ENCODE assay signal across 22 cellular contexts in genomic region chr20:59958123-59958522, GRCh38. TPM values are rescaled to one million over a fixed set of nuclear protein-coding genes. Genes with fewer than 3 reads are reported as not detected.
A peak's percentile ranks its signal among the peaks of the same experiment; 100 is the strongest.
DNase-seq lines count a peak whose midpoint lies in the region; ATAC-seq, FAIRE-seq and TF ChIP-seq lines count a peak whose summit lies in the region.
"Had no signal": no experiment of that assay in that cellular context is flagged by ENCODE, and none has a peak within 500 bp of the region (broad histone marks: within the 10 kb centered on the region; RNA-seq: fewer than 3 reads in every experiment).

Gene CDH26, plus strand, starts transcription at chr20:59958423. Its CDS starts 304 bp downstream, at chr20:59958727.

- no peak within 1 kb of the TSS for H3K23ac ChIP-seq in H1 (ENCODE audit: insufficient read length)

- TF ChIP-seq CTCF in H1 (IDR thresholded peaks at IDR 0.05; ENCODE audit: control extremely low read depth in 1 of 3, insufficient read depth in 1 of 3, low read depth in 1 of 3, low read length in 3 of 3) (no peak), type B pancreatic cell (conservative IDR thresholded peaks at IDR 0.05) (no peak)

- no peak for FAIRE-seq in H1 (lab: Jason Lieb, UNC)
- FAIRE-seq: A204.1 had no signal

- no peaks in the 10 kb centered on the region for H3K27me3 Mint-ChIP-seq in type B pancreatic cell
- no peaks in the 10 kb centered on the region for H3K27me3 Mint-ChIP-seq in activated T-cell treated with anti-CD3 and anti-CD28 coated beads, Interleukin-2, amount 50 U/mL, for 72 hours (ENCODE audit: low read depth)
- H3K27me3 Mint-ChIP-seq: CD4-positive, alpha-beta T cell had no signal

- no peak within 1 kb of the TSS for H3K9ac ChIP-seq in H1 (replicated peaks in 1 of 4; ENCODE audit: extremely low read depth in 1 of 4, low read depth in 3 of 4, low read length in 3 of 4)
- H3K9ac ChIP-seq: KMS-11 had no signal

- no peak within 1 kb of the TSS for H3K4ac ChIP-seq in H1 (replicated peaks; ENCODE audit: insufficient read length, low read depth, low read length)

- ATAC-seq in activated T-cell treated with anti-CD3 and anti-CD28 coated beads, Interleukin-2, amount 50 U/mL, for 72 hours (replicated peaks in 1 of 2) = no peak
- no peak for ATAC-seq in HG03139 (IDR thresholded peaks at IDR 0.05; ENCODE audit: unreplicated experiment)

- WGBS in H1 (ENCODE audit: extremely low coverage in 1 of 2, insufficient coverage in 1 of 2, insufficient read length in 1 of 2, insufficient replicate concordance in 2 of 2, low coverage in 1 of 2, low lambda C conversion rate in 2 of 2, missing lambda C conversion rate in 1 of 2), 2 experiments = 79% methylated on average over 5 of the region's 5 CpGs; no CpG with 5 or more reads in 1 of the 2 experiments

- H3K27ac ChIP-seq in H1 (ENCODE audit: low read depth, low read length) = no peak within 1 kb of the TSS
- H3K27ac ChIP-seq: KMS-11, SK-N-MC had no signal

- no peak within 1 kb of the TSS for H2BK15ac ChIP-seq in H1 (ENCODE audit: low read length)

- H3K27me3 ChIP-seq in H1 (replicated peaks in 1 of 4; ENCODE audit: control insufficient read depth in 3 of 4, extremely low read depth in 1 of 4, insufficient read depth in 3 of 4, low read length in 3 of 4) = no peaks in the 10 kb centered on the region; a peak in 2 of 7 replicates

- no peak within 1 kb of the TSS for H2BK5ac ChIP-seq in H1 (ENCODE audit: low read depth, low read length)

- H2AK5ac ChIP-seq in H1 (ENCODE audit: low read depth, low read length) = no peak within 1 kb of the TSS

- no peak within 1 kb of the TSS for H2BK12ac ChIP-seq in H1 (ENCODE audit: low read depth, low read length)

- H3K79me1 ChIP-seq in H1 (ENCODE audit: low read depth, low read length) = no peaks in the 10 kb centered on the region

- TF ChIP-seq EP300 in H1 (IDR thresholded peaks at IDR 0.05; ENCODE audit: borderline replicate concordance in 1 of 2, low read depth in 2 of 2, low read length in 2 of 2) = no peak

- CTCF ChIA-PET in H1 (lab: Charles Lee; ENCODE audit: partially characterized antibody) = interaction anchor here (1.2 to 1.5 kb wide), 4 partner anchors 8 to 98 kb away, joined by 4 to 5 read pairs (median 5); partner anchors contain the start of gene SYCP2

- no peak within 1 kb of the TSS for H4K5ac ChIP-seq in H1 (ENCODE audit: insufficient read length, low read depth, low read length)

- no peak within 1 kb of the TSS for H3K18ac ChIP-seq in H1 (ENCODE audit: extremely low read depth, low read length)

- H3K4me3 Mint-ChIP-seq in type B pancreatic cell = peak within 1 kb of the TSS; percentile 77
- no peak within 1 kb of the TSS for H3K4me3 Mint-ChIP-seq in activated T-cell treated with anti-CD3 and anti-CD28 coated beads, Interleukin-2, amount 50 U/mL, for 72 hours
- H3K4me3 Mint-ChIP-seq: CD4-positive, alpha-beta T cell had no signal

- no peak within 1 kb of the TSS for H3K14ac ChIP-seq in H1 (ENCODE audit: insufficient read length)

- H2AFZ ChIP-seq in H1 (ENCODE audit: low read length) = peak within 1 kb of the TSS; percentile 81; the same call in 1 of the 2 replicates

- no peak for TF ChIP-seq POLR2A in H1 (IDR thresholded peaks at IDR 0.05; ENCODE audit: control extremely low read depth in 1 of 2, low read depth in 2 of 2, low read length in 2 of 2)

- H4K20me1 ChIP-seq in H1 (replicated peaks in 1 of 2; ENCODE audit: control insufficient read depth in 1 of 2, insufficient read depth in 2 of 2, low read length in 2 of 2) = no peaks in the 10 kb centered on the region

- no peak within 1 kb of the TSS for H3K4me3 ChIP-seq in H1 (ENCODE audit: extremely low read depth in 1 of 4, insufficient read depth in 2 of 4, low read depth in 3 of 4, low read length in 4 of 4)
- H3K4me3 ChIP-seq: SK-N-MC had no signal

- no peak within 1 kb of the TSS for H4K91ac ChIP-seq in H1 (replicated peaks; ENCODE audit: insufficient read length, low read length)

- H3K4me2 ChIP-seq in H1 (ENCODE audit: insufficient read depth in 1 of 2, low read depth in 2 of 2, low read length in 2 of 2) = no peak within 1 kb of the TSS
- H3K4me2 ChIP-seq: KMS-11 had no signal

- H3K4me1 ChIP-seq in H1 (replicated peaks in 1 of 4; ENCODE audit: control insufficient read depth in 3 of 4, insufficient read depth in 4 of 4, low read length in 3 of 4) = 0 out of 7 replicates have a peak, but pooled peaks cover 0 to 2% (median 0%) of the 10 kb centered on the region in 4 experiments
- H3K4me1 ChIP-seq: BE2C had no signal

- H3K9me3 ChIP-seq in H1 (ENCODE audit: insufficient read depth in 2 of 2, low read depth in 1 of 2, low read length in 1 of 2) = no peaks in the 10 kb centered on the region
- H3K9me3 ChIP-seq: BE2C had no signal

- H3K9me3 Mint-ChIP-seq in type B pancreatic cell = no peaks in the 10 kb centered on the region
- no peaks in the 10 kb centered on the region for H3K9me3 Mint-ChIP-seq in activated T-cell treated with anti-CD3 and anti-CD28 coated beads, Interleukin-2, amount 50 U/mL, for 72 hours
- H3K9me3 Mint-ChIP-seq: CD4-positive, alpha-beta T cell had no signal

- H3K36me3 Mint-ChIP-seq in type B pancreatic cell = no peaks in the 10 kb centered on the region
- no peaks in the 10 kb centered on the region for H3K36me3 Mint-ChIP-seq in activated T-cell treated with anti-CD3 and anti-CD28 coated beads, Interleukin-2, amount 50 U/mL, for 72 hours (ENCODE audit: insufficient read depth in 2 of 2)

- H2BK120ac ChIP-seq in H1 (replicated peaks; ENCODE audit: low read depth, low read length) = no peak within 1 kb of the TSS

- H2BK20ac ChIP-seq in H1 (ENCODE audit: low read length) = no peak within 1 kb of the TSS

- H3K23me2 ChIP-seq in H1 (ENCODE audit: low read depth, low read length) = no peaks in the 10 kb centered on the region

- DNase-seq in NCI-H2107 treated with DMSO at 0.1 percent for 48 hours (lab: John Stamatoyannopoulos, UW; ENCODE audit: unreplicated experiment) = peak; percentile 46
- no peak for DNase-seq in NCI-H2107 (lab: John Stamatoyannopoulos, UW)
- DNase-seq in NCI-H2029 treated with DMSO at 0.1 percent for 48 hours (lab: John Stamatoyannopoulos, UW) = peak; percentile 82
- DNase-seq in H1 (ENCODE audit: low read depth in 1 of 2, low spot score in 2 of 2) = no peak
- no peak for DNase-seq in type B pancreatic cell (ENCODE audit: extremely low spot score, unreplicated experiment)
- no peak for DNase-seq in activated T-cell treated with anti-CD3 and anti-CD28 coated beads, Interleukin-2, amount 50 U/mL, for 72 hours
- DNase-seq in activated CD4-positive, alpha-beta T cell treated with anti-CD3 and anti-CD28 coated beads for 1 hour = no peak
- DNase-seq: BE2C; Calu3; CD4-positive, alpha-beta T cell; DND-41; NCI-H1417 treated with DMSO at 0.1 percent for 48 hours; NCI-H2081; NCI-H226; NCI-H69; NK-92 treated with Interleukin-12 subunit alpha and Interleukin-12 subunit beta, amount 100 ng/mL, for 24 hours; Right ventricle myocardium superior had no signal

- H4K8ac ChIP-seq in H1 (ENCODE audit: extremely low read depth, insufficient read depth, low read length) = no peak within 1 kb of the TSS

- POLR2A ChIA-PET in H1 (lab: Charles Lee; ENCODE audit: partially characterized antibody) = interaction anchor here (0.7 to 0.9 kb wide), 2 partner anchors 18 to 154 kb away, joined by 3 read pairs; partner anchors contain the start of genes FAM217B and PPP1R3D

- no peak for TF ChIP-seq RAD21 in H1 (IDR thresholded peaks at IDR 0.05 in 1 of 2, conservative IDR thresholded peaks at IDR 0.05 in 1 of 2; ENCODE audit: low read depth in 2 of 2, low read length in 2 of 2)

- H3K4me1 Mint-ChIP-seq in type B pancreatic cell (ENCODE audit: unreplicated experiment) = peaks cover 28% of the 10 kb centered on the region
- no peaks in the 10 kb centered on the region for H3K4me1 Mint-ChIP-seq in activated T-cell treated with anti-CD3 and anti-CD28 coated beads, Interleukin-2, amount 50 U/mL, for 72 hours (ENCODE audit: low read depth)

- no peaks in the 10 kb centered on the region for H3K79me2 ChIP-seq in H1 (ENCODE audit: control insufficient read depth in 1 of 2, insufficient read depth in 2 of 2, low read length in 2 of 2)

- peak within 1 kb of the TSS; percentile 52 for H3K27ac Mint-ChIP-seq in type B pancreatic cell
- H3K27ac Mint-ChIP-seq in activated T-cell treated with anti-CD3 and anti-CD28 coated beads, Interleukin-2, amount 50 U/mL, for 72 hours = no peak within 1 kb of the TSS
- H3K27ac Mint-ChIP-seq: CD4-positive, alpha-beta T cell had no signal

- H3K36me3 ChIP-seq in H1 (ENCODE audit: control insufficient read depth in 2 of 4, insufficient read depth in 4 of 4, low read length in 3 of 4) = no peaks in the 10 kb centered on the region
- H3K36me3 ChIP-seq: BE2C had no signal

- H3K56ac ChIP-seq in H1 (replicated peaks; ENCODE audit: insufficient read length, low read depth, low read length) = no peak within 1 kb of the TSS

RNA-seq across cellular contexts. Expression of gene CDH26, which starts in this region (rescaled TPM):
- total RNA-seq in H1 (2021; fragmentation: NEBNext Ultra II Directional; extraction: Animal tissue kit (Norgen Biotek cat#: 25700)) = 1.7 and 2.3 TPM in 2 replicates
- polyA plus RNA-seq in H1 (2011; rRNA removed) = 0.78 and 1.5 TPM in 2 replicates
- 2.0 TPM for polyA plus RNA-seq in H1 (2011; cell fraction: cytosol; rRNA removed)
- 2.0 TPM for polyA plus RNA-seq in H1 (2011; cell fraction: nucleus; rRNA removed)
- 1.1 to 1.9 TPM (median 1.5 TPM) in 4 replicates for polyA plus RNA-seq in H1 (2012, experiment 1 of 2)
- polyA plus RNA-seq in H1 (2012, experiment 2 of 2) = 0.39 TPM
- polyA plus RNA-seq in H1 (2013, experiment 1 of 2) = 1.3 TPM
- polyA plus RNA-seq in H1 (2013, experiment 2 of 2) = 1.3 TPM
- polyA minus RNA-seq in H1 (2011; rRNA and poly(A)+ RNA removed) = 2.7 and 3.2 TPM in 2 replicates
- 1.5 TPM for polyA minus RNA-seq in H1 (2011; cell fraction: cytosol; rRNA and poly(A)+ RNA removed)
- 2.3 TPM for polyA minus RNA-seq in H1 (2011; cell fraction: nucleus; rRNA and poly(A)+ RNA removed)
- 3.6 and 6.9 TPM in 2 replicates for total RNA-seq in type B pancreatic cell (ENCODE audit: low replicate concordance)
- 1 to 10 TPM; 2.4 to 3.1 TPM for total RNA-seq in activated T-cell treated with anti-CD3 and anti-CD28 coated beads, Interleukin-2, amount 50 U/mL, for 72 hours
- total RNA-seq: G401 had no signal

Comparison
In these comparisons a context has a peak if more than half of its experiments do, and no peak if none do; other contexts are left out.
1. DNase-seq: peak in NCI-H2107 treated with DMSO at 0.1 percent for 48 hours (single experiment) and NCI-H2029 treated with DMSO at 0.1 percent for 48 hours (single experiment); none in NCI-H2107 (single experiment), H1 (0 of 2), type B pancreatic cell (single experiment), activated T-cell treated with anti-CD3 and anti-CD28 coated beads, Interleukin-2, amount 50 U/mL, for 72 hours (0 of 2) and activated CD4-positive, alpha-beta T cell treated with anti-CD3 and anti-CD28 coated beads for 1 hour (single experiment).